ENCODE assay signal across 18 cellular contexts in genomic region chr14:51781352-51781751, GRCh38.
DNase-seq lines count a peak whose midpoint lies in the region; ATAC-seq and TF ChIP-seq lines count a peak whose summit lies in the region.
"Had no signal": no experiment of that assay in that cellular context is flagged by ENCODE, and none has a peak within 500 bp of the region (broad histone marks: within the 10 kb centered on the region; RNA-seq: fewer than 3 reads in every experiment).

No MANE protein-coding gene starts in this region.

- peaks cover 6% of the 10 kb centered on the region for H3K4me1 ChIP-seq in CD4-positive, CD25-positive, alpha-beta regulatory T cell (ENCODE audit: control insufficient read depth, insufficient read depth, low read length, poor library complexity, severe bottlenecking)
- peaks cover 11% of the 10 kb centered on the region for H3K4me1 ChIP-seq in DND-41 (ENCODE audit: insufficient read depth, low read length)
- H3K4me1 ChIP-seq in naive thymus-derived CD4-positive, alpha-beta T cell (ENCODE audit: control insufficient read depth in 2 of 2, insufficient read depth in 2 of 2, low read length in 2 of 2) = peaks cover 5 to 15% of the 10 kb centered on the region in 2 donors
- H3K4me1 ChIP-seq in lower lobe of right lung = peaks cover 10% of the 10 kb centered on the region
- H3K4me1 ChIP-seq: BE2C, BLaER1, Caco-2 had no signal

- intact Hi-C loops in naive thymus-derived CD4-positive, alpha-beta T cell (cut with micrococcal nuclease) = loop anchor here (2.0 to 10.0 kb wide), 5 partner anchors 65 to 687 kb away; partner anchors contain the start of genes TRIM9 (in 2 of the 2) and GNG2 (in 1 of the 2)
- intact Hi-C loops in lower lobe of right lung (cut with DNase I) = loop anchor here (5.0 kb wide), 1 partner anchor 499 kb away; no protein-coding TSS in a partner anchor

- no peaks in the 10 kb centered on the region for H3K36me3 ChIP-seq in CD4-positive, CD25-positive, alpha-beta regulatory T cell (ENCODE audit: control insufficient read depth, insufficient read depth, low read length)
- no peaks in the 10 kb centered on the region for H3K36me3 ChIP-seq in DND-41 (ENCODE audit: insufficient read depth, low read length)
- no peaks in the 10 kb centered on the region for H3K36me3 ChIP-seq in naive thymus-derived CD4-positive, alpha-beta T cell (ENCODE audit: control insufficient read depth in 2 of 3, insufficient read depth in 3 of 3, low read length in 3 of 3)
- no peaks in the 10 kb centered on the region for H3K36me3 ChIP-seq in lower lobe of right lung
- H3K36me3 ChIP-seq: BE2C, BLaER1 had no signal

- no peaks in the 10 kb centered on the region for H4K20me1 ChIP-seq in DND-41 (ENCODE audit: insufficient read depth, low read length)
- H4K20me1 ChIP-seq: BLaER1 had no signal

- peaks cover 8 to 20% (median 11%) of the 10 kb centered on the region in 4 donors for H3K4me1 Mint-ChIP-seq in CD4-positive, CD25-positive, alpha-beta regulatory T cell
- H3K4me1 Mint-ChIP-seq in naive thymus-derived CD4-positive, alpha-beta T cell = peaks cover 15 to 31% (median 24%) of the 10 kb centered on the region in 7 donors

- peaks cover 0 to 13% (median 6%) of the 10 kb centered on the region in 7 donors for H3K9me3 Mint-ChIP-seq in CD4-positive, CD25-positive, alpha-beta regulatory T cell
- H3K9me3 Mint-ChIP-seq in naive thymus-derived CD4-positive, alpha-beta T cell = peaks cover 5 to 20% (median 10%) of the 10 kb centered on the region in 11 donors

- H3K79me2 ChIP-seq in DND-41 (ENCODE audit: insufficient read depth, low read length) = no peaks in the 10 kb centered on the region

- H2AFZ ChIP-seq in DND-41 (ENCODE audit: low read depth, low read length) = no peak overlapping the region

- TF ChIP-seq CTCF in DND-41 (IDR thresholded peaks at IDR 0.05; ENCODE audit: borderline replicate concordance, extremely low read depth, low read length, poor library complexity, severe bottlenecking) (no peak), lower lobe of right lung (IDR thresholded peaks at IDR 0.05) (no peak)

- peaks cover 39% of the 10 kb centered on the region for H3K27me3 ChIP-seq in CD4-positive, CD25-positive, alpha-beta regulatory T cell (ENCODE audit: control insufficient read depth, insufficient read depth, low read length)
- H3K27me3 ChIP-seq in DND-41 (ENCODE audit: insufficient read depth, low read length, poor library complexity) (no peaks in the 10 kb centered on the region), lower lobe of right lung (ENCODE audit: low read depth) (no peaks in the 10 kb centered on the region)
- H3K27me3 ChIP-seq in naive thymus-derived CD4-positive, alpha-beta T cell (ENCODE audit: control insufficient read depth in 2 of 2, insufficient read depth in 2 of 2, low read length in 2 of 2) = no peaks in the 10 kb centered on the region
- H3K27me3 ChIP-seq: BE2C, BLaER1 had no signal

- H3K27ac Mint-ChIP-seq in CD4-positive, CD25-positive, alpha-beta regulatory T cell = peak overlapping the region; percentile 22 to 67 (median 38)
- H3K27ac Mint-ChIP-seq in naive thymus-derived CD4-positive, alpha-beta T cell = peak overlapping the region in 6 of 9 donors; percentile 9 to 64 (median 46)
- H3K27ac Mint-ChIP-seq: CD14-positive monocyte; CD4-positive, alpha-beta T cell; CD8-positive, alpha-beta T cell had no signal

- ATAC-seq in CD4-positive, CD25-positive, alpha-beta regulatory T cell (ENCODE audit: low read depth in 2 of 2) = no peak
- peak; percentile 41; the same call in 1 of the 3 replicates for ATAC-seq in DND-41 (ENCODE audit: insufficient read depth, low read depth)
- ATAC-seq in naive thymus-derived CD4-positive, alpha-beta T cell = no peak
- no peak for ATAC-seq in lower lobe of right lung
- no peak for ATAC-seq in HG02798 (IDR thresholded peaks at IDR 0.05; ENCODE audit: poor library complexity, unreplicated experiment)
- ATAC-seq in SK-N-SH treated with all-trans-retinoic acid at 6 μM for 48 hours = no peak
- ATAC-seq: CD8-positive, alpha-beta T cell; GM12878 had no signal

- CTCF ChIA-PET in naive thymus-derived CD4-positive, alpha-beta T cell (lab: Charles Lee) = interaction anchor here (0.7 to 6.8 kb wide), 8 partner anchors 8 to 774 kb away, joined by 3 to 48 read pairs (median 4); partner anchors contain the start of gene GNG2

- no peak overlapping the region for H3K4me3 Mint-ChIP-seq in CD4-positive, CD25-positive, alpha-beta regulatory T cell
- H3K4me3 Mint-ChIP-seq in naive thymus-derived CD4-positive, alpha-beta T cell = peak overlapping the region in 4 of 10 donors; percentile 5 to 47 (median 12)
- H3K4me3 Mint-ChIP-seq: CD14-positive monocyte; CD4-positive, alpha-beta T cell; CD8-positive, alpha-beta T cell had no signal

- no peak overlapping the region for H3K9ac ChIP-seq in DND-41 (ENCODE audit: low read depth, low read length)
- H3K9ac ChIP-seq: BLaER1 had no signal

- H3K4me2 ChIP-seq in DND-41 (ENCODE audit: insufficient read depth, low read length) = no peak overlapping the region
- H3K4me2 ChIP-seq: BLaER1 had no signal

- H3K27me3 Mint-ChIP-seq in CD4-positive, CD25-positive, alpha-beta regulatory T cell = peaks cover 66% of the 10 kb centered on the region
- peaks cover 0 to 57% (median 7%) of the 10 kb centered on the region in 5 donors for H3K27me3 Mint-ChIP-seq in naive thymus-derived CD4-positive, alpha-beta T cell

- H3K36me3 Mint-ChIP-seq in CD4-positive, CD25-positive, alpha-beta regulatory T cell = no peaks in the 10 kb centered on the region
- H3K36me3 Mint-ChIP-seq in naive thymus-derived CD4-positive, alpha-beta T cell = peaks cover 5 to 9% (median 7%) of the 10 kb centered on the region in 5 donors
- H3K36me3 Mint-ChIP-seq: CD8-positive, alpha-beta T cell had no signal

- POLR2A ChIA-PET in naive thymus-derived CD4-positive, alpha-beta T cell (lab: Charles Lee) = no interaction called here

- no peak overlapping the region for H3K4me3 ChIP-seq in CD4-positive, CD25-positive, alpha-beta regulatory T cell (ENCODE audit: low read depth, low read length)
- H3K4me3 ChIP-seq in DND-41 (ENCODE audit: low read depth in 1 of 2, low read length in 2 of 2) = no peak overlapping the region
- H3K4me3 ChIP-seq in naive thymus-derived CD4-positive, alpha-beta T cell (ENCODE audit: low read length) = no peak overlapping the region
- H3K4me3 ChIP-seq in lower lobe of right lung = no peak overlapping the region
- H3K4me3 ChIP-seq: BLaER1, GM12878 had no signal

- H3K9me3 ChIP-seq in CD4-positive, CD25-positive, alpha-beta regulatory T cell (ENCODE audit: control insufficient read depth in 2 of 2, low read length in 2 of 2) = peaks cover 11 to 13% of the 10 kb centered on the region in 2 experiments
- H3K9me3 ChIP-seq in DND-41 (ENCODE audit: insufficient read depth, low read length, severe bottlenecking) (peaks cover 11% of the 10 kb centered on the region), lower lobe of right lung (no peaks in the 10 kb centered on the region)
- H3K9me3 ChIP-seq in naive thymus-derived CD4-positive, alpha-beta T cell (ENCODE audit: control insufficient read depth in 2 of 3, low read length in 3 of 3) = peaks cover 0 to 9% (median 3%) of the 10 kb centered on the region in 3 experiments
- H3K9me3 ChIP-seq: BE2C had no signal

- no peak for DNase-seq in CD4-positive, CD25-positive, alpha-beta regulatory T cell
- DNase-seq in DND-41 (no peak), lower lobe of right lung (no peak)
- peak in 2 of 9 donors; percentile 10 to 18 for DNase-seq in naive thymus-derived CD4-positive, alpha-beta T cell
- DNase-seq: 8988T; BE2C; C1 segment of cervical spinal cord; Caco-2; Calu3; CD4-positive, alpha-beta T cell; CD8-positive, alpha-beta T cell; DMS79 treated with DMSO at 0.1 percent for 48 hours; GDM1 had no signal

- H3K27ac ChIP-seq in CD4-positive, CD25-positive, alpha-beta regulatory T cell (ENCODE audit: insufficient read depth, low read length, poor library complexity, severe bottlenecking) = no peak overlapping the region
- no peak overlapping the region for H3K27ac ChIP-seq in DND-41 (ENCODE audit: low read length)
- H3K27ac ChIP-seq in naive thymus-derived CD4-positive, alpha-beta T cell (ENCODE audit: low read depth, low read length) = no peak overlapping the region
- no peak overlapping the region for H3K27ac ChIP-seq in lower lobe of right lung
- H3K27ac ChIP-seq: BLaER1 had no signal

TF ChIP-seq in SK-N-SH treated with all-trans-retinoic acid at 6 μM for 48 hours, 23 proteins besides CTCF, POLR2A, EP300 and RAD21 (continues in another document):
- TF ChIP-seq TCF4 (CRISPR knock-in tag; IDR thresholded peaks at IDR 0.05; ENCODE audit: borderline replicate concordance) (no peak), POU6F1 (CRISPR knock-in tag; IDR thresholded peaks at IDR 0.05; ENCODE audit: borderline replicate concordance, low read depth) (no peak), ZFP30 (CRISPR knock-in tag; IDR thresholded peaks at IDR 0.05) (no peak), GLIS3 (CRISPR knock-in tag; IDR thresholded peaks at IDR 0.05) (no peak), ZNF70 (CRISPR knock-in tag; IDR thresholded peaks at IDR 0.05) (no peak), ZFP3 (CRISPR knock-in tag; IDR thresholded peaks at IDR 0.05) (no peak)
- TF ChIP-seq, protein P1, sequence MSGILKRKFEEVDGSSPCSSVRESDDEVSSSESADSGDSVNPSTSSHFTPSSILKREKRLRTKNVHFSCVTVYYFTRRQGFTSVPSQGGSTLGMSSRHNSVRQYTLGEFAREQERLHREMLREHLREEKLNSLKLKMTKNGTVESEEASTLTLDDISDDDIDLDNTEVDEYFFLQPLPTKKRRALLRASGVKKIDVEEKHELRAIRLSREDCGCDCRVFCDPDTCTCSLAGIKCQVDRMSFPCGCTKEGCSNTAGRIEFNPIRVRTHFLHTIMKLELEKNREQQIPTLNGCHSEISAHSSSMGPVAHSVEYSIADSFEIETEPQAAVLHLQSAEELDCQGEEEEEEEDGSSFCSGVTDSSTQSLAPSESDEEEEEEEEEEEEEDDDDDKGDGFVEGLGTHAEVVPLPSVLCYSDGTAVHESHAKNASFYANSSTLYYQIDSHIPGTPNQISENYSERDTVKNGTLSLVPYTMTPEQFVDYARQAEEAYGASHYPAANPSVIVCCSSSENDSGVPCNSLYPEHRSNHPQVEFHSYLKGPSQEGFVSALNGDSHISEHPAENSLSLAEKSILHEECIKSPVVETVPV (CRISPR knock-in tag; IDR thresholded peaks at IDR 0.05) = no peak
